8 cellular contexts compared by ENCODE assay signal in the genomic region with DNA sequence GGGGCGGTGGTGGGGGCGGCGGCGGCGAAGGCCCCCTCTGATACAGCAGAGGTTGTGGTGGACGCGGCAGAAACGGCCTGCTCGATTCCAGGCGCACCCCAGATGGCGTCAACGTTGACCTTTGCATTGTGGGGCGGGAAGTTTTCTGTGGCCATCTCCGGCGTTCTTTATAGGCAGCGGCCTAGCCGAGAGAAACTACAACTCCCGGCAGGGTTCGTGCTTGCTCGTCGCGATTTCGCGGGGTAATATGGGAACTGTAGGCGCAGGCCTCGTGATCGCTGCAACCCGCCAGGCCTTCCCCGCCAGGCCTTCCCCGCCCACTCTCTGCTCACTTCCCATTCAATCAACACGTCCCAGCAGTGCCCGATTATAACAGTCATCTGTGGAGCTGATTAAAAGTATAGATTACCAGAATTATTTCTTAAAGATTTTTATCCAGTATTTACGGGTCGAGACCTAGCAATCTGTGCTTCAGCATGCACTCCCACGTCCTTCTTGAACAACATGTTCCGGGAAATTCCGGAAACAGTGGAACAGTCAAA. TPM values are rescaled to one million over a fixed set of nuclear protein-coding genes. Genes with fewer than 3 reads are reported as not detected.
DNase-seq lines count a peak whose midpoint lies in the region; ATAC-seq and TF ChIP-seq lines count a peak whose summit lies in the region.

BOD1 (minus strand) TSS at position 74 of the 542 bp plus-strand sequence. CDS start 214 bp downstream, outside the sequence.

- H3K9me3 Mint-ChIP-seq in activated naive CD8-positive, alpha-beta T cell treated with anti-CD3 and anti-CD28 coated beads, Interleukin-2, amount 50 U/mL, for 24 hours: no peaks in the 10 kb centered on the region

- DNase-seq in NCI-H1436 (lab: John Stamatoyannopoulos, UW) (peak; percentile 86), SW480 (ENCODE audit: low spot score) (peak; percentile 99), Right ventricle myocardium inferior (ENCODE audit: missing footprints) (peak; percentile 98), ovary (peak; percentile 94 to 96 (median 95))
- DNase-seq in activated naive CD8-positive, alpha-beta T cell treated with anti-CD3 and anti-CD28 coated beads, Interleukin-2, amount 50 U/mL, for 24 hours: peak; percentile 91

- no peaks in the 10 kb centered on the region for H3K36me3 ChIP-seq in ovary
- peaks cover 5% of the 10 kb centered on the region for H3K36me3 ChIP-seq in thymus (ENCODE audit: control insufficient read depth, insufficient read depth)

- TF ChIP-seq CTCF in GM12875 (IDR thresholded peaks at IDR 0.05; ENCODE audit: borderline replicate concordance, insufficient read depth, low read depth, low read length) (no peak), ovary (IDR thresholded peaks at IDR 0.05) (peak in 1 of 3 donors; percentile 17)

- peaks cover 33% of the 10 kb centered on the region for H3K4me1 Mint-ChIP-seq in activated naive CD8-positive, alpha-beta T cell treated with anti-CD3 and anti-CD28 coated beads, Interleukin-2, amount 50 U/mL, for 24 hours

- H3K4me3 ChIP-seq in GM12875 (ENCODE audit: low read depth, low read length): peak within 1 kb of the TSS; percentile 88
- H3K4me3 ChIP-seq in ovary: peak within 1 kb of the TSS; percentile 97
- peak within 1 kb of the TSS; percentile 96 for H3K4me3 ChIP-seq in thymus (ENCODE audit: low read length)

- WGBS in ovary, 3 donors: 1 to 2% (median 1%) methylated on average over 37 of the region's 37 CpGs
- WGBS in thymus: 4% methylated on average over 37 of the region's 37 CpGs

- intact Hi-C loops in Right ventricle myocardium inferior (cut with DNase I) (loop anchor here (5.0 kb wide), 3 partner anchors 146 to 696 kb away; partner anchors contain the start of gene CPEB4), ovary (cut with DNase I) (loop anchor here in 1 of 4 donors (10.0 kb wide), 1 partner anchor 698 kb away; no protein-coding TSS in a partner anchor)

- no peak for TF ChIP-seq POLR2A in ovary (IDR thresholded peaks at IDR 0.05)

- H3K36me3 Mint-ChIP-seq in activated naive CD8-positive, alpha-beta T cell treated with anti-CD3 and anti-CD28 coated beads, Interleukin-2, amount 50 U/mL, for 24 hours (ENCODE audit: low read depth): peaks cover 27% of the 10 kb centered on the region

- H3K27me3 ChIP-seq in ovary (no peaks in the 10 kb centered on the region), thymus (ENCODE audit: control insufficient read depth, insufficient read depth) (no peaks in the 10 kb centered on the region)

- TF ChIP-seq EP300 in ovary (IDR thresholded peaks at IDR 0.05): no peak

- H3K27ac ChIP-seq in ovary (peak within 1 kb of the TSS; percentile 80 to 86), thymus (ENCODE audit: low read depth) (peak within 1 kb of the TSS; percentile 90)

- no peaks in the 10 kb centered on the region for H3K9me3 ChIP-seq in ovary
- H3K9me3 ChIP-seq in thymus (ENCODE audit: control insufficient read depth): no peaks in the 10 kb centered on the region

- H3K27ac Mint-ChIP-seq in activated naive CD8-positive, alpha-beta T cell treated with anti-CD3 and anti-CD28 coated beads, Interleukin-2, amount 50 U/mL, for 24 hours: peak within 1 kb of the TSS; percentile 91

- no peaks in the 10 kb centered on the region for H3K27me3 Mint-ChIP-seq in activated naive CD8-positive, alpha-beta T cell treated with anti-CD3 and anti-CD28 coated beads, Interleukin-2, amount 50 U/mL, for 24 hours

- H3K4me1 ChIP-seq in ovary (ENCODE audit: insufficient read depth) (peaks cover 9% of the 10 kb centered on the region), thymus (ENCODE audit: control insufficient read depth, insufficient read depth, low read length) (no peaks in the 10 kb centered on the region)

- peak; percentile 95 for ATAC-seq in HG02840 (IDR thresholded peaks at IDR 0.05; ENCODE audit: low FRiP score, unreplicated experiment)
- ATAC-seq in activated naive CD8-positive, alpha-beta T cell treated with anti-CD3 and anti-CD28 coated beads, Interleukin-2, amount 50 U/mL, for 24 hours: peak; percentile 99
- ATAC-seq in Right ventricle myocardium inferior: peak; percentile 97

- H3K4me3 Mint-ChIP-seq in activated naive CD8-positive, alpha-beta T cell treated with anti-CD3 and anti-CD28 coated beads, Interleukin-2, amount 50 U/mL, for 24 hours: peak within 1 kb of the TSS; percentile 97

RNA-seq across cellular contexts. Expression of gene BOD1, which starts in this region (rescaled TPM):
- total RNA-seq in Right ventricle myocardium inferior (46.4 TPM), ovary (10 to 100 TPM; 45.8 to 63.0 (median 60.4) TPM)
- polyA plus RNA-seq in ovary (10 to 100 TPM; 63.0 to 76.1 TPM), thymus (38.8 TPM)

Comparison
In these comparisons a context has a peak if more than half of its experiments do, and no peak if none do; other contexts are left out.
1. Peak in every context shown above with its lines: DNase-seq, ATAC-seq, H3K4me3 ChIP-seq and H3K27ac ChIP-seq.